Comparison of ENCODE assay signal across 21 cellular contexts in genomic region chr9:4879098-4879497, GRCh38.
"Had no signal": no experiment of that assay in that cellular context is flagged by ENCODE, and none has a peak within 500 bp of the region (broad histone marks: within the 10 kb centered on the region; RNA-seq: fewer than 3 reads in every experiment).

No MANE protein-coding gene starts in this region.

- H3K27ac ChIP-seq: coronary artery, foreskin keratinocyte, neural progenitor cell, pancreas, spleen, thoracic aorta had no signal

- H3K9me3 ChIP-seq: pancreas, spleen, thoracic aorta had no signal

- FAIRE-seq: endothelial cell of umbilical vein, pancreas had no signal

- H3K36me3 ChIP-seq: neural progenitor cell, pancreas, spleen, thoracic aorta had no signal

- H3K4me3 ChIP-seq: coronary artery, neural progenitor cell, pancreas, spleen, thoracic aorta had no signal

- DNase-seq: effector CD4-positive, alpha-beta T cell; endodermal cell; erythroblast; foreskin keratinocyte; mammary epithelial cell; nucleus accumbens; pancreas; spleen; stimulated activated CD4-positive, alpha-beta T cell treated with anti-CD3 and anti-CD28 coated beads, Interleukin-15, amount 100 ng/mL, for 24 hours; stimulated activated CD4-positive, alpha-beta T cell treated with anti-CD3 and anti-CD28 coated beads, Interleukin-1b, Interleukin-23, amount 100 ng/mL, for 48 hours; stimulated activated CD4-positive, alpha-beta T cell treated with anti-CD3 and anti-CD28 coated beads, Interleukin-4, amount 100 ng/mL, for 24 hours; stimulated activated naive B cell treated with anti-CD40 and anti-IgM and Interleukin-4, amounts not matched to agents 10 μg/mL and 1 μg/mL and 100 μg/mL, for 72 hours; stimulated activated naive CD8-positive, alpha-beta T cell treated with anti-CD3 and anti-CD28 coated beads, Interleukin-15, amount 100 ng/mL, for 72 hours; trophoblast cell had no signal

- H3K4me1 ChIP-seq: foreskin keratinocyte, pancreas, spleen had no signal

- H3K27me3 ChIP-seq: foreskin keratinocyte, neural progenitor cell, pancreas, spleen had no signal

- ATAC-seq: foreskin keratinocyte; left lobe of liver; natural killer cell treated with Interleukin-12 subunit alpha and Interleukin-12 subunit beta and Interleukin-15 and Interleukin-18, amount 100 ng/mL, for 72 hours; sciatic nerve; stimulated activated naive B cell treated with anti-CD40 and anti-IgM and Interleukin-4, amounts not matched to agents 10 μg/mL and 1 μg/mL and 100 μg/mL, for 72 hours; stimulated activated naive CD8-positive, alpha-beta T cell treated with anti-CD3 and anti-CD28 coated beads, Interleukin-15, amount 100 ng/mL, for 72 hours had no signal
